In the genomic region with DNA sequence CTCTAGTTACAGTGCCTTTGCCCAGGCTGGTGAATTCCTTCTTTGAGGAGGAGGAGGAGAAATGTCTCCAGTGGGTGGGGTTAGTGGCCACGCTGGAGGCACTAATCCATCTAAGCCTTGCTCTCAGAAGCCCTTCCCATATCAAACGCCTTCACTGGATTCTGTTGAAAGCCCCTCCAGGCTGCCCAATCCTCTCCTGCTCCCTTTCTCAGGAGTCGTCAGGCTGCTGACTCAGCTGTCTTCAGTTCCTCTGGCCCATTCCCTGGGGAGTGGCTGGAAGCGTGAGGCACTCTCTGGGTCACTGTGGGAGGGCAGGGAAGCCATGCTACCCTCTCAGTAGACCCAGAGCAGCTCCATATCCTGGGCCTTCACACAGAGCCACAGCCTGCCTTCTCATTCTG, we compare ENCODE assay signal across 1 cellular context.
TF ChIP-seq lines count a peak whose summit lies in the region.

No MANE protein-coding gene starts in this region.

TF ChIP-seq in GM23338, 12 proteins besides CTCF, POLR2A, EP300 and RAD21 (continued from another document):
- TF ChIP-seq, protein P1, sequence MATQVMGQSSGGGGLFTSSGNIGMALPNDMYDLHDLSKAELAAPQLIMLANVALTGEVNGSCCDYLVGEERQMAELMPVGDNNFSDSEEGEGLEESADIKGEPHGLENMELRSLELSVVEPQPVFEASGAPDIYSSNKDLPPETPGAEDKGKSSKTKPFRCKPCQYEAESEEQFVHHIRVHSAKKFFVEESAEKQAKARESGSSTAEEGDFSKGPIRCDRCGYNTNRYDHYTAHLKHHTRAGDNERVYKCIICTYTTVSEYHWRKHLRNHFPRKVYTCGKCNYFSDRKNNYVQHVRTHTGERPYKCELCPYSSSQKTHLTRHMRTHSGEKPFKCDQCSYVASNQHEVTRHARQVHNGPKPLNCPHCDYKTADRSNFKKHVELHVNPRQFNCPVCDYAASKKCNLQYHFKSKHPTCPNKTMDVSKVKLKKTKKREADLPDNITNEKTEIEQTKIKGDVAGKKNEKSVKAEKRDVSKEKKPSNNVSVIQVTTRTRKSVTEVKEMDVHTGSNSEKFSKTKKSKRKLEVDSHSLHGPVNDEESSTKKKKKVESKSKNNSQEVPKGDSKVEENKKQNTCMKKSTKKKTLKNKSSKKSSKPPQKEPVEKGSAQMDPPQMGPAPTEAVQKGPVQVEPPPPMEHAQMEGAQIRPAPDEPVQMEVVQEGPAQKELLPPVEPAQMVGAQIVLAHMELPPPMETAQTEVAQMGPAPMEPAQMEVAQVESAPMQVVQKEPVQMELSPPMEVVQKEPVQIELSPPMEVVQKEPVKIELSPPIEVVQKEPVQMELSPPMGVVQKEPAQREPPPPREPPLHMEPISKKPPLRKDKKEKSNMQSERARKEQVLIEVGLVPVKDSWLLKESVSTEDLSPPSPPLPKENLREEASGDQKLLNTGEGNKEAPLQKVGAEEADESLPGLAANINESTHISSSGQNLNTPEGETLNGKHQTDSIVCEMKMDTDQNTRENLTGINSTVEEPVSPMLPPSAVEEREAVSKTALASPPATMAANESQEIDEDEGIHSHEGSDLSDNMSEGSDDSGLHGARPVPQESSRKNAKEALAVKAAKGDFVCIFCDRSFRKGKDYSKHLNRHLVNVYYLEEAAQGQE (IDR thresholded peaks at IDR 0.05; ENCODE audit: unreplicated experiment), result no peak
- TF ChIP-seq, protein P2, sequence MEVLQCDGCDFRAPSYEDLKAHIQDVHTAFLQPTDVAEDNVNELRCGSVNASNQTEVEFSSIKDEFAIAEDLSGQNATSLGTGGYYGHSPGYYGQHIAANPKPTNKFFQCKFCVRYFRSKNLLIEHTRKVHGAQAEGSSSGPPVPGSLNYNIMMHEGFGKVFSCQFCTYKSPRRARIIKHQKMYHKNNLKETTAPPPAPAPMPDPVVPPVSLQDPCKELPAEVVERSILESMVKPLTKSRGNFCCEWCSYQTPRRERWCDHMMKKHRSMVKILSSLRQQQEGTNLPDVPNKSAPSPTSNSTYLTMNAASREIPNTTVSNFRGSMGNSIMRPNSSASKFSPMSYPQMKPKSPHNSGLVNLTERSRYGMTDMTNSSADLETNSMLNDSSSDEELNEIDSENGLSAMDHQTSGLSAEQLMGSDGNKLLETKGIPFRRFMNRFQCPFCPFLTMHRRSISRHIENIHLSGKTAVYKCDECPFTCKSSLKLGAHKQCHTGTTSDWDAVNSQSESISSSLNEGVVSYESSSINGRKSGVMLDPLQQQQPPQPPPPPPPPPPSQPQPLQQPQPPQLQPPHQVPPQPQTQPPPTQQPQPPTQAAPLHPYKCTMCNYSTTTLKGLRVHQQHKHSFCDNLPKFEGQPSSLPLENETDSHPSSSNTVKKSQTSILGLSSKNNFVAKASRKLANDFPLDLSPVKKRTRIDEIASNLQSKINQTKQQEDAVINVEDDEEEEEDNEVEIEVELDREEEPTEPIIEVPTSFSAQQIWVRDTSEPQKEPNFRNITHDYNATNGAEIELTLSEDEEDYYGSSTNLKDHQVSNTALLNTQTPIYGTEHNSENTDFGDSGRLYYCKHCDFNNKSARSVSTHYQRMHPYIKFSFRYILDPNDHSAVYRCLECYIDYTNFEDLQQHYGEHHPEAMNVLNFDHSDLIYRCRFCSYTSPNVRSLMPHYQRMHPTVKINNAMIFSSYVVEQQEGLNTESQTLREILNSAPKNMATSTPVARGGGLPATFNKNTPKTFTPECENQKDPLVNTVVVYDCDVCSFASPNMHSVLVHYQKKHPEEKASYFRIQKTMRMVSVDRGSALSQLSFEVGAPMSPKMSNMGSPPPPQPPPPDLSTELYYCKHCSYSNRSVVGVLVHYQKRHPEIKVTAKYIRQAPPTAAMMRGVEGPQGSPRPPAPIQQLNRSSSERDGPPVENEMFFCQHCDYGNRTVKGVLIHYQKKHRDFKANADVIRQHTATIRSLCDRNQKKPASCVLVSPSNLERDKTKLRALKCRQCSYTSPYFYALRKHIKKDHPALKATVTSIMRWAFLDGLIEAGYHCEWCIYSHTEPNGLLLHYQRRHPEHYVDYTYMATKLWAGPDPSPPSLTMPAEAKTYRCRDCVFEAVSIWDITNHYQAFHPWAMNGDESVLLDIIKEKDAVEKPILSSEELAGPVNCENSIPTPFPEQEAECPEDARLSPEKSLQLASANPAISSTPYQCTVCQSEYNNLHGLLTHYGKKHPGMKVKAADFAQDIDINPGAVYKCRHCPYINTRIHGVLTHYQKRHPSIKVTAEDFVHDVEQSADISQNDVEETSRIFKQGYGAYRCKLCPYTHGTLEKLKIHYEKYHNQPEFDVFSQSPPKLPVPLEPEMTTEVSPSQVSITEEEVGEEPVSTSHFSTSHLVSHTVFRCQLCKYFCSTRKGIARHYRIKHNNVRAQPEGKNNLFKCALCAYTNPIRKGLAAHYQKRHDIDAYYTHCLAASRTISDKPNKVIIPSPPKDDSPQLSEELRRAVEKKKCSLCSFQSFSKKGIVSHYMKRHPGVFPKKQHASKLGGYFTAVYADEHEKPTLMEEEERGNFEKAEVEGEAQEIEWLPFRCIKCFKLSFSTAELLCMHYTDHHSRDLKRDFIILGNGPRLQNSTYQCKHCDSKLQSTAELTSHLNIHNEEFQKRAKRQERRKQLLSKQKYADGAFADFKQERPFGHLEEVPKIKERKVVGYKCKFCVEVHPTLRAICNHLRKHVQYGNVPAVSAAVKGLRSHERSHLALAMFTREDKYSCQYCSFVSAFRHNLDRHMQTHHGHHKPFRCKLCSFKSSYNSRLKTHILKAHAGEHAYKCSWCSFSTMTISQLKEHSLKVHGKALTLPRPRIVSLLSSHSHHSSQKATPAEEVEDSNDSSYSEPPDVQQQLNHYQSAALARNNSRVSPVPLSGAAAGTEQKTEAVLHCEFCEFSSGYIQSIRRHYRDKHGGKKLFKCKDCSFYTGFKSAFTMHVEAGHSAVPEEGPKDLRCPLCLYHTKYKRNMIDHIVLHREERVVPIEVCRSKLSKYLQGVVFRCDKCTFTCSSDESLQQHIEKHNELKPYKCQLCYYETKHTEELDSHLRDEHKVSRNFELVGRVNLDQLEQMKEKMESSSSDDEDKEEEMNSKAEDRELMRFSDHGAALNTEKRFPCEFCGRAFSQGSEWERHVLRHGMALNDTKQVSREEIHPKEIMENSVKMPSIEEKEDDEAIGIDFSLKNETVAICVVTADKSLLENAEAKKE (CRISPR knock-in tag; IDR thresholded peaks at IDR 0.05), result no peak
